12 cellular contexts compared by ENCODE assay signal in the genomic region with DNA sequence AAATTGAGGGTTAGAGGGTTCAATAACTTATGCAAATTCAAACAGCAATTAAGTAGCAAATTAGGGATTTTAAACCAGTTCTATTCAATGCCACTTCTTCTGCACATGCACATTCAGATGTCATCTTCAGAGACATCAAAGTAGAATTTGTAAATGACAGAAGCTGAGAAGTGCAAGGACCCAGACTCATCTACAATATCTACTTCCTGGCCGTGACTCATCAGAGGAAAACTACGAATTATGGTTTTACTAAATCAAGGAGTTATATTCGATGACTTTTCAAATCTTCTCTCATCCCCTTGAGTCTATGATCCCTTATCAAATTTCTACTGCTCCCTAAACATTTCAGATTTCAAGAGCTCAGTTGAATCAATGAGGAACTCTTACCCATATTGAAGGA. TPM values are rescaled to one million over a fixed set of nuclear protein-coding genes. Genes with fewer than 3 reads are reported as not detected.
DNase-seq lines count a peak whose midpoint lies in the region; ATAC-seq, FAIRE-seq and TF ChIP-seq lines count a peak whose summit lies in the region.
"Had no signal": no experiment of that assay in that cellular context is flagged by ENCODE, and none has a peak within 500 bp of the region (broad histone marks: within the 10 kb centered on the region; RNA-seq: fewer than 3 reads in every experiment).

No MANE protein-coding gene starts in this region.

- H3K36me3 ChIP-seq in keratinocyte (ENCODE audit: control insufficient read depth in 2 of 2, extremely low read depth in 1 of 2, insufficient read depth in 2 of 2, low read length in 2 of 2): no peaks in the 10 kb centered on the region
- H3K36me3 ChIP-seq in left ventricle myocardium inferior: no peaks in the 10 kb centered on the region

- no peaks in the 10 kb centered on the region for H4K20me1 ChIP-seq in keratinocyte (ENCODE audit: control insufficient read depth, extremely low read depth, insufficient read depth, low read length)

- H3K4me3 Mint-ChIP-seq in activated CD8-positive, alpha-beta T cell treated with anti-CD3 and anti-CD28 coated beads, Interleukin-2, amount 10 ng/mL, durations not matched to agents 7 days and 5 days: no peak overlapping the region
- H3K4me3 Mint-ChIP-seq: activated CD8-positive, alpha-beta memory T cell treated with anti-CD3 and anti-CD28 coated beads, Interleukin-2, amount 10 ng/mL, durations not matched to agents 7 days and 5 days had no signal

- dilution Hi-C loops in keratinocyte (cut with MboI; ENCODE audit: extremely low pct_ligation_motif_present, low sequenced_read_pairs): no loop called here

- CTCF ChIA-PET in activated CD8-positive, alpha-beta T cell treated with anti-CD3 and anti-CD28 coated beads, Interleukin-2, amount 10 ng/mL, durations not matched to agents 7 days and 5 days (lab: Charles Lee): interaction anchor here (0.6 to 5.4 kb wide), 7 partner anchors 15 to 1472 kb away, joined by 3 to 28 read pairs (median 9); no protein-coding TSS in a partner anchor

- ATAC-seq in activated CD8-positive, alpha-beta T cell treated with anti-CD3 and anti-CD28 coated beads, Interleukin-2, amount 10 ng/mL, durations not matched to agents 7 days and 5 days: peak; percentile 47
- ATAC-seq in omental fat pad (ENCODE audit: low FRiP score): no peak
- ATAC-seq: activated CD8-positive, alpha-beta memory T cell treated with anti-CD3 and anti-CD28 coated beads, Interleukin-2, amount 10 ng/mL, durations not matched to agents 7 days and 5 days; GM12878 had no signal

- H2AFZ ChIP-seq in keratinocyte (ENCODE audit: control insufficient read depth, low read length): no peak overlapping the region

- peak overlapping the region; percentile 65 for H3K4me2 ChIP-seq in keratinocyte (ENCODE audit: control insufficient read depth, extremely low read depth, insufficient read depth, low read depth, low read length)

- peaks cover 50% of the 10 kb centered on the region for H3K4me1 Mint-ChIP-seq in activated CD8-positive, alpha-beta T cell treated with anti-CD3 and anti-CD28 coated beads, Interleukin-2, amount 10 ng/mL, durations not matched to agents 7 days and 5 days (ENCODE audit: low read depth)

- H3K79me2 ChIP-seq in keratinocyte (ENCODE audit: control insufficient read depth, insufficient read depth, low read length): no peaks in the 10 kb centered on the region

- no peaks in the 10 kb centered on the region for H3K9me1 ChIP-seq in keratinocyte (ENCODE audit: control insufficient read depth, extremely low read depth, insufficient read depth, low read length)

- no peaks in the 10 kb centered on the region for H3K27me3 Mint-ChIP-seq in activated CD8-positive, alpha-beta T cell treated with anti-CD3 and anti-CD28 coated beads, Interleukin-2, amount 10 ng/mL, durations not matched to agents 7 days and 5 days (ENCODE audit: low read depth)
- H3K27me3 Mint-ChIP-seq: activated CD8-positive, alpha-beta memory T cell treated with anti-CD3 and anti-CD28 coated beads, Interleukin-2, amount 10 ng/mL, durations not matched to agents 7 days and 5 days had no signal

- H3K27me3 ChIP-seq in keratinocyte (ENCODE audit: control insufficient read depth, extremely low read depth, insufficient read depth, low read length): no peaks in the 10 kb centered on the region
- no peaks in the 10 kb centered on the region for H3K27me3 ChIP-seq in left ventricle myocardium inferior (ENCODE audit: low read depth)

- no peaks in the 10 kb centered on the region for H3K9me3 Mint-ChIP-seq in activated CD8-positive, alpha-beta T cell treated with anti-CD3 and anti-CD28 coated beads, Interleukin-2, amount 10 ng/mL, durations not matched to agents 7 days and 5 days (ENCODE audit: insufficient read depth)

- no peak for TF ChIP-seq CTCF in keratinocyte (optimal IDR thresholded peaks at IDR 0.05 in 1 of 3, IDR thresholded peaks at IDR 0.05 in 1 of 3, conservative IDR thresholded peaks at IDR 0.05 in 1 of 3; ENCODE audit: extremely low read depth in 1 of 3, insufficient read depth in 2 of 3, low read length in 3 of 3)
- TF ChIP-seq CTCF in omental fat pad (IDR thresholded peaks at IDR 0.05): no peak
- no peak for TF ChIP-seq CTCF in left ventricle myocardium inferior (IDR thresholded peaks at IDR 0.05; ENCODE audit: borderline replicate concordance)

- H3K4me3 ChIP-seq in keratinocyte (ENCODE audit: control insufficient read depth in 2 of 3, extremely low read depth in 1 of 3, insufficient read depth in 2 of 3, low read depth in 1 of 3, low read length in 3 of 3) (no peak overlapping the region), left ventricle myocardium inferior (no peak overlapping the region)
- H3K4me3 ChIP-seq: GM12878 had no signal

- FAIRE-seq in keratinocyte (lab: Jason Lieb, UNC): peak; percentile 80
- FAIRE-seq: GM12878 had no signal

- H3K27ac Mint-ChIP-seq in activated CD8-positive, alpha-beta T cell treated with anti-CD3 and anti-CD28 coated beads, Interleukin-2, amount 10 ng/mL, durations not matched to agents 7 days and 5 days: no peak overlapping the region
- H3K27ac Mint-ChIP-seq: activated CD8-positive, alpha-beta memory T cell treated with anti-CD3 and anti-CD28 coated beads, Interleukin-2, amount 10 ng/mL, durations not matched to agents 7 days and 5 days had no signal

- intact Hi-C loops in left ventricle myocardium inferior (cut with micrococcal nuclease): no loop called here

- no peaks in the 10 kb centered on the region for H3K36me3 Mint-ChIP-seq in activated CD8-positive, alpha-beta T cell treated with anti-CD3 and anti-CD28 coated beads, Interleukin-2, amount 10 ng/mL, durations not matched to agents 7 days and 5 days (ENCODE audit: low read depth)

- H3K9ac ChIP-seq in keratinocyte (ENCODE audit: control insufficient read depth, extremely low read depth, insufficient read depth, low read length): peak overlapping the region; percentile 88

- H3K27ac ChIP-seq in keratinocyte (ENCODE audit: control insufficient read depth, insufficient read depth, low read length) (peak overlapping the region; percentile 100), left ventricle myocardium inferior (replicated peaks) (no peak overlapping the region)

- POLR2A ChIA-PET in activated CD8-positive, alpha-beta T cell treated with anti-CD3 and anti-CD28 coated beads, Interleukin-2, amount 10 ng/mL, durations not matched to agents 7 days and 5 days (lab: Charles Lee): interaction anchor here (0.6 to 0.9 kb wide), 2 partner anchors 121 to 156 kb away, joined by 3 to 4 read pairs; no protein-coding TSS in a partner anchor

- H3K9me3 ChIP-seq in keratinocyte (ENCODE audit: control insufficient read depth, low read depth, low read length): no peaks in the 10 kb centered on the region
- no peaks in the 10 kb centered on the region for H3K9me3 ChIP-seq in left ventricle myocardium inferior (replicated peaks)

- DNase-seq in A172 (ENCODE audit: low spot score) (peak; percentile 45), HCEC 1CT (peak; percentile 48), keratinocyte (ENCODE audit: low read depth, low spot score) (no peak), omental fat pad (ENCODE audit: low spot score) (no peak), DMS 273 treated with DMSO at 0.1 percent for 48 hours (lab: John Stamatoyannopoulos, UW) (no peak), hepatic stellate cell (ENCODE audit: low spot score) (no peak), left ventricle myocardium inferior (no peak)
- DNase-seq in activated CD8-positive, alpha-beta T cell treated with anti-CD3 and anti-CD28 coated beads, Interleukin-2, amount 10 ng/mL, durations not matched to agents 7 days and 5 days: no peak
- DNase-seq: activated CD8-positive, alpha-beta memory T cell treated with anti-CD3 and anti-CD28 coated beads, Interleukin-2, amount 10 ng/mL, durations not matched to agents 7 days and 5 days; occipital lobe had no signal

- peaks cover 77% of the 10 kb centered on the region for H3K4me1 ChIP-seq in keratinocyte (ENCODE audit: control insufficient read depth, extremely low read depth, insufficient read depth, low read length)
- H3K4me1 ChIP-seq in left ventricle myocardium inferior: peaks cover 39% of the 10 kb centered on the region

RNA-seq across cellular contexts. Expression of a gene that starts 20.0 kb away (rescaled TPM):
- 0.55 and 0.93 TPM in 2 replicates for total RNA-seq in A172 (2014; rRNA removed; shearing (Covaris generic))
- 100 to 1,000 TPM; 154 to 157 TPM for total RNA-seq in activated CD8-positive, alpha-beta T cell treated with anti-CD3 and anti-CD28 coated beads, Interleukin-2, amount 10 ng/mL, durations not matched to agents 7 days and 5 days
- 1.6 to 3.3 TPM (median 2.0 TPM) in 3 replicates for polyA plus RNA-seq in keratinocyte
- 0.40 TPM for polyA plus RNA-seq in keratinocyte (2011; ENCODE audit: low read depth)
- polyA plus RNA-seq in keratinocyte (2011; cell fraction: cytosol; rRNA removed): 1.8 and 3.0 TPM in 2 replicates
- 3.0 and 3.1 TPM in 2 replicates for polyA plus RNA-seq in keratinocyte (2011; cell fraction: nucleus; rRNA removed)
- polyA plus RNA-seq in keratinocyte (2012; ENCODE audit: low replicate concordance): 0.80 and 0.92 TPM in 2 replicates
- 0.16 to 2.2 TPM (median 1.7 TPM) in 3 replicates for polyA minus RNA-seq in keratinocyte
- polyA minus RNA-seq in keratinocyte (2011; cell fraction: cytosol; rRNA and poly(A)+ RNA removed): not detected
- 1.3 and 2.7 TPM in 2 replicates for polyA minus RNA-seq in keratinocyte (2011; cell fraction: nucleus; rRNA and poly(A)+ RNA removed)
- 10 to 100 TPM in 2 of 4 donors, 1 to 10 TPM in 2; 4.6 to 29.4 (median 10.5) TPM for total RNA-seq in omental fat pad
- total RNA-seq in left ventricle myocardium inferior: 0.82 TPM
- total RNA-seq: SK-MEL-5 had no signal

Comparison
In these comparisons a context has a peak if more than half of its experiments do, and no peak if none do; other contexts are left out.
1. DNase-seq: peak in A172 (single experiment) and HCEC 1CT (single experiment); none in activated CD8-positive, alpha-beta T cell treated with anti-CD3 and anti-CD28 coated beads, Interleukin-2, amount 10 ng/mL, durations not matched to agents 7 days and 5 days (single experiment), keratinocyte (single experiment), omental fat pad (single experiment), DMS 273 treated with DMSO at 0.1 percent for 48 hours (single experiment), hepatic stellate cell (single experiment) and left ventricle myocardium inferior (single experiment).
2. RNA of a gene that starts 20.0 kb away (total RNA-seq): 154 to 157 TPM in activated CD8-positive, alpha-beta T cell treated with anti-CD3 and anti-CD28 coated beads, Interleukin-2, amount 10 ng/mL, durations not matched to agents 7 days and 5 days; 4.6 to 29.4 TPM in omental fat pad, 0.55 to 0.93 TPM in A172 and 0.82 TPM in left ventricle myocardium inferior (single experiment); every median in the first group is over 4 times any median in the second.